Comparison of ENCODE assay signal across 24 cellular contexts in genomic region chr13:113502686-113503085, GRCh38. TPM values are rescaled to one million over a fixed set of nuclear protein-coding genes. Genes with fewer than 3 reads are reported as not detected.
"Had no signal": no experiment of that assay in that cellular context is flagged by ENCODE, and none has a peak within 500 bp of the region (broad histone marks: within the 10 kb centered on the region; RNA-seq: fewer than 3 reads in every experiment).

No MANE protein-coding gene starts in this region.

- FAIRE-seq: HTR-8/SVneo had no signal

- H3K4me3 ChIP-seq: Peyer's patch, SJCRH30 had no signal

- H3K27ac ChIP-seq: HL-60, Peyer's patch, SJCRH30 had no signal

- H3K9me3 ChIP-seq: Peyer's patch, SJCRH30 had no signal

- DNase-seq: Karpas-422, KG1, MM.1S, NCI-H1092 treated with DMSO at 0.1 percent for 48 hours, NCI-H1436, NCI-H187, NCI-H2029, NCI-H2081 treated with DMSO at 0.1 percent for 48 hours, NCI-H2171, NCI-H226, NCI-H446, NCI-H510A, NCI-H524 treated with DMSO at 0.1 percent for 48 hours, NCI-H69, NCI-H774, PC-3, Peyer's patch, SHP77 treated with DMSO at 0.1 percent for 48 hours, SJCRH30 had no signal

- H3K4me1 ChIP-seq: Peyer's patch, SJCRH30 had no signal

- H3K27me3 ChIP-seq: Peyer's patch, SJCRH30 had no signal

- ATAC-seq: PC-3, Right ventricle myocardium inferior, SK-N-SH treated with all-trans-retinoic acid at 6 μM for 48 hours had no signal

RNA-seq across cellular contexts. Expression of gene ADPRHL1, which starts 49.4 kb away (rescaled TPM):
- total RNA-seq: RPMI7951 had no signal
